ENCODE assay signal across 8 cellular contexts in genomic region chr4:81631958-81632439, GRCh38.
DNase-seq lines count a peak whose midpoint lies in the region; ATAC-seq, FAIRE-seq and TF ChIP-seq lines count a peak whose summit lies in the region.

No MANE protein-coding gene starts in this region.

- peak overlapping the region in 5 of 6 donors; percentile 1 to 87 (median 9) for H3K27ac Mint-ChIP-seq in naive B cell

- peak; percentile 42 for ATAC-seq in HG03097 (IDR thresholded peaks at IDR 0.05; ENCODE audit: low FRiP score, unreplicated experiment)
- peak; percentile 52 to 57 for ATAC-seq in naive B cell (ENCODE audit: low read depth in 2 of 2)

- no peaks in the 10 kb centered on the region for H3K9me3 Mint-ChIP-seq in naive B cell

- no peak overlapping the region for H3K4me3 Mint-ChIP-seq in naive B cell

- peaks cover 34 to 62% (median 61%) of the 10 kb centered on the region in 3 donors for H3K4me1 Mint-ChIP-seq in naive B cell

- H3K36me3 Mint-ChIP-seq in naive B cell, result no peaks in the 10 kb centered on the region

- FAIRE-seq in GM12891 (lab: Jason Lieb, UNC), result peak; percentile 72

- no peaks in the 10 kb centered on the region for H3K27me3 Mint-ChIP-seq in naive B cell

- DNase-seq in GM12891 (ENCODE audit: insufficient read length, low spot score), result no peak
- peak; percentile 85 for DNase-seq in astrocyte of the hippocampus (ENCODE audit: low read depth, low spot score)
- DNase-seq in naive B cell, result no peak
- no peak for DNase-seq in UCSD-AML1 (lab: John Stamatoyannopoulos, UW; ENCODE audit: unreplicated experiment)
- no peak for DNase-seq in GDM1 (lab: John Stamatoyannopoulos, UW)
- no peak for DNase-seq in activated naive CD4-positive, alpha-beta T cell treated with anti-CD3 and anti-CD28 coated beads, Interleukin-2, amount 50 U/mL, for 16 hours
- DNase-seq in mesenteric fat pad (ENCODE audit: low spot score), result no peak

- TF ChIP-seq POLR2A in GM12891 (IDR thresholded peaks at IDR 0.05; ENCODE audit: low read depth, low read length), result no peak

TF ChIP-seq in GM12891, 5 proteins besides CTCF, POLR2A, EP300 and RAD21:
- no peak for TF ChIP-seq PAX5 (IDR thresholded peaks at IDR 0.05; ENCODE audit: insufficient read depth, low read length, severe bottlenecking)
- no peak for TF ChIP-seq POLR2AphosphoS5 (IDR thresholded peaks at IDR 0.05; ENCODE audit: low read depth, low read length)
- no peak for TF ChIP-seq TAF1 (IDR thresholded peaks at IDR 0.05; ENCODE audit: low read depth, low read length)
- no peak for TF ChIP-seq SPI1 (IDR thresholded peaks at IDR 0.05; ENCODE audit: low read depth, low read length)
- no peak for TF ChIP-seq POU2F2 (IDR thresholded peaks at IDR 0.05; ENCODE audit: low read depth, low read length)
